In the genomic region with DNA sequence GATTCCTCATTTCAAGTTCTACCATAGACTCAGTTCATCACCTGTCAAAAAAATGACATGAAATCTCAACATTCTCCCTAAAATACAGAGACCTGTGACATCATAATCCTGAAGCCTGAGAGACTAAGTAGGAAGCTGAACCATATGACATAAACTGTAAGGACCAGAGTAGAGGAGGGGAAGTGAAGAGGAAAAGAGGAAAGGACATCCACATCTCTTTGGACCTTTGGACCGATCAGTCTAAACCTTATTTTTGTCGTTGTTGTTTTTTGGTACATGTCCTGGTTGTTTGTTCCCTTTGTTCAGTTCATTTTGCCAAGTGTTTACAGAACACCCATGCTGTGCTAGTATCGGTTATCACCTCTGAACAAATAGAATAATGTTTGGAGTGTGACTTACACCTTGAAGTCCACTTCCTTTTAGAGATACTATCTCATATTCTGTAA, we compare ENCODE assay signal across 1 cellular context.
TF ChIP-seq lines count a peak whose summit lies in the region.

No MANE protein-coding gene starts in this region.

TF ChIP-seq in HepG2, 621 proteins besides CTCF, POLR2A, EP300 and RAD21 (continued from another document and continues in another):
- TF ChIP-seq, protein P1, sequence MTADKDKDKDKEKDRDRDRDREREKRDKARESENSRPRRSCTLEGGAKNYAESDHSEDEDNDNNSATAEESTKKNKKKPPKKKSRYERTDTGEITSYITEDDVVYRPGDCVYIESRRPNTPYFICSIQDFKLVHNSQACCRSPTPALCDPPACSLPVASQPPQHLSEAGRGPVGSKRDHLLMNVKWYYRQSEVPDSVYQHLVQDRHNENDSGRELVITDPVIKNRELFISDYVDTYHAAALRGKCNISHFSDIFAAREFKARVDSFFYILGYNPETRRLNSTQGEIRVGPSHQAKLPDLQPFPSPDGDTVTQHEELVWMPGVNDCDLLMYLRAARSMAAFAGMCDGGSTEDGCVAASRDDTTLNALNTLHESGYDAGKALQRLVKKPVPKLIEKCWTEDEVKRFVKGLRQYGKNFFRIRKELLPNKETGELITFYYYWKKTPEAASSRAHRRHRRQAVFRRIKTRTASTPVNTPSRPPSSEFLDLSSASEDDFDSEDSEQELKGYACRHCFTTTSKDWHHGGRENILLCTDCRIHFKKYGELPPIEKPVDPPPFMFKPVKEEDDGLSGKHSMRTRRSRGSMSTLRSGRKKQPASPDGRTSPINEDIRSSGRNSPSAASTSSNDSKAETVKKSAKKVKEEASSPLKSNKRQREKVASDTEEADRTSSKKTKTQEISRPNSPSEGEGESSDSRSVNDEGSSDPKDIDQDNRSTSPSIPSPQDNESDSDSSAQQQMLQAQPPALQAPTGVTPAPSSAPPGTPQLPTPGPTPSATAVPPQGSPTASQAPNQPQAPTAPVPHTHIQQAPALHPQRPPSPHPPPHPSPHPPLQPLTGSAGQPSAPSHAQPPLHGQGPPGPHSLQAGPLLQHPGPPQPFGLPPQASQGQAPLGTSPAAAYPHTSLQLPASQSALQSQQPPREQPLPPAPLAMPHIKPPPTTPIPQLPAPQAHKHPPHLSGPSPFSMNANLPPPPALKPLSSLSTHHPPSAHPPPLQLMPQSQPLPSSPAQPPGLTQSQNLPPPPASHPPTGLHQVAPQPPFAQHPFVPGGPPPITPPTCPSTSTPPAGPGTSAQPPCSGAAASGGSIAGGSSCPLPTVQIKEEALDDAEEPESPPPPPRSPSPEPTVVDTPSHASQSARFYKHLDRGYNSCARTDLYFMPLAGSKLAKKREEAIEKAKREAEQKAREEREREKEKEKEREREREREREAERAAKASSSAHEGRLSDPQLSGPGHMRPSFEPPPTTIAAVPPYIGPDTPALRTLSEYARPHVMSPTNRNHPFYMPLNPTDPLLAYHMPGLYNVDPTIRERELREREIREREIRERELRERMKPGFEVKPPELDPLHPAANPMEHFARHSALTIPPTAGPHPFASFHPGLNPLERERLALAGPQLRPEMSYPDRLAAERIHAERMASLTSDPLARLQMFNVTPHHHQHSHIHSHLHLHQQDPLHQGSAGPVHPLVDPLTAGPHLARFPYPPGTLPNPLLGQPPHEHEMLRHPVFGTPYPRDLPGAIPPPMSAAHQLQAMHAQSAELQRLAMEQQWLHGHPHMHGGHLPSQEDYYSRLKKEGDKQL (CRISPR knock-in tag; IDR thresholded peaks at IDR 0.05; ENCODE audit: low read depth) = peak; percentile 88; the same call in 1 of the 2 replicates
- TF ChIP-seq IRF2 (CRISPR knock-in tag; IDR thresholded peaks at IDR 0.05) (peak; percentile 57; the same call in 1 of the 2 replicates), ASH2L (IDR thresholded peaks at IDR 0.05; ENCODE audit: insufficient read length, low read depth, low read length) (no peak), SALL1 (CRISPR knock-in tag; IDR thresholded peaks at IDR 0.05) (peak; percentile 61; the same call in 1 of the 2 replicates), SOX6 (IDR thresholded peaks at IDR 0.05) (no peak), SOX6 (CRISPR knock-in tag; IDR thresholded peaks at IDR 0.05) (peak; percentile 99), ZNF235 (CRISPR knock-in tag; IDR thresholded peaks at IDR 0.05; ENCODE audit: borderline replicate concordance) (no peak), FOXA1 (IDR thresholded peaks at IDR 0.05) (no peak), FOXA1 (CRISPR knock-in tag; IDR thresholded peaks at IDR 0.05) (peak; percentile 76), ZNF331 (CRISPR knock-in tag; IDR thresholded peaks at IDR 0.05) (0 out of 2 replicates have a peak, but pooled peaks have one; percentile 59), KAT8 (CRISPR knock-in tag; IDR thresholded peaks at IDR 0.05) (peak; percentile 54; the same call in 1 of the 2 replicates), NFYC (CRISPR knock-in tag; IDR thresholded peaks at IDR 0.05) (0 out of 2 replicates have a peak, but pooled peaks have one; percentile 14), MEIS1 (CRISPR knock-in tag; IDR thresholded peaks at IDR 0.05; ENCODE audit: borderline replicate concordance) (0 out of 2 replicates have a peak, but pooled peaks have one; percentile 29), NR2F2 (IDR thresholded peaks at IDR 0.05; ENCODE audit: borderline replicate concordance, low read depth) (0 out of 2 replicates have a peak, but pooled peaks have one; percentile 26), MED1 (CRISPR knock-in tag; IDR thresholded peaks at IDR 0.05) (peak; percentile 89), KDM1A (CRISPR knock-in tag; IDR thresholded peaks at IDR 0.05) (peak; percentile 62; the same call in 1 of the 2 replicates), MBD4 (IDR thresholded peaks at IDR 0.05; ENCODE audit: borderline replicate concordance, low read length) (peak; percentile 64; the same call in 1 of the 2 replicates), HNF4A (CRISPR knock-in tag; IDR thresholded peaks at IDR 0.05) (peak; percentile 63), TBX2 (CRISPR knock-in tag; IDR thresholded peaks at IDR 0.05; ENCODE audit: borderline replicate concordance) (peak; percentile 94), ZMYM4 (CRISPR knock-in tag; IDR thresholded peaks at IDR 0.05) (0 out of 2 replicates have a peak, but pooled peaks have one; percentile 22), FOXK1 (CRISPR knock-in tag; IDR thresholded peaks at IDR 0.05; ENCODE audit: borderline replicate concordance, low read depth) (peak; percentile 50; the same call in 1 of the 2 replicates), HOXD1 (CRISPR knock-in tag; IDR thresholded peaks at IDR 0.05) (0 out of 2 replicates have a peak, but pooled peaks have one; percentile 35), SAP130 (CRISPR knock-in tag; IDR thresholded peaks at IDR 0.05; ENCODE audit: low read depth) (peak; percentile 73), TCF7 (IDR thresholded peaks at IDR 0.05; ENCODE audit: low read depth) (peak; percentile 86), ZNF652 (CRISPR knock-in tag; IDR thresholded peaks at IDR 0.05; ENCODE audit: borderline replicate concordance, low read depth) (peak; percentile 69; the same call in 1 of the 2 replicates)
- TF ChIP-seq, protein P2, sequence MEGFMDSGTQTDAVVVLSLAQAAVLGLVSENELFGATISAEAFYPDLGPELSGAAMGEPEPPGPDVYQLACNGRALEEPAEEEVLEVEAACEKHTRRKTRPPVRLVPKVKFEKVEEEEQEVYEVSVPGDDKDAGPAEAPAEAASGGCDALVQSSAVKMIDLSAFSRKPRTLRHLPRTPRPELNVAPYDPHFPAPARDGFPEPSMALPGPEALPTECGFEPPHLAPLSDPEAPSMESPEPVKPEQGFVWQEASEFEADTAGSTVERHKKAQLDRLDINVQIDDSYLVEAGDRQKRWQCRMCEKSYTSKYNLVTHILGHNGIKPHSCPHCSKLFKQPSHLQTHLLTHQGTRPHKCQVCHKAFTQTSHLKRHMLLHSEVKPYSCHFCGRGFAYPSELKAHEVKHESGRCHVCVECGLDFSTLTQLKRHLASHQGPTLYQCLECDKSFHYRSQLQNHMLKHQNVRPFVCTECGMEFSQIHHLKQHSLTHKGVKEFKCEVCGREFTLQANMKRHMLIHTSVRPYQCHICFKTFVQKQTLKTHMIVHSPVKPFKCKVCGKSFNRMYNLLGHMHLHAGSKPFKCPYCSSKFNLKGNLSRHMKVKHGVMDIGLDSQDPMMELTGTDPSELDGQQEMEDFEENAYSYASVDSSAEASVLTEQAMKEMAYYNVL (CRISPR knock-in tag; IDR thresholded peaks at IDR 0.05; ENCODE audit: borderline replicate concordance) = 0 out of 2 replicates have a peak, but pooled peaks have one; percentile 39
- TF ChIP-seq, protein P3, sequence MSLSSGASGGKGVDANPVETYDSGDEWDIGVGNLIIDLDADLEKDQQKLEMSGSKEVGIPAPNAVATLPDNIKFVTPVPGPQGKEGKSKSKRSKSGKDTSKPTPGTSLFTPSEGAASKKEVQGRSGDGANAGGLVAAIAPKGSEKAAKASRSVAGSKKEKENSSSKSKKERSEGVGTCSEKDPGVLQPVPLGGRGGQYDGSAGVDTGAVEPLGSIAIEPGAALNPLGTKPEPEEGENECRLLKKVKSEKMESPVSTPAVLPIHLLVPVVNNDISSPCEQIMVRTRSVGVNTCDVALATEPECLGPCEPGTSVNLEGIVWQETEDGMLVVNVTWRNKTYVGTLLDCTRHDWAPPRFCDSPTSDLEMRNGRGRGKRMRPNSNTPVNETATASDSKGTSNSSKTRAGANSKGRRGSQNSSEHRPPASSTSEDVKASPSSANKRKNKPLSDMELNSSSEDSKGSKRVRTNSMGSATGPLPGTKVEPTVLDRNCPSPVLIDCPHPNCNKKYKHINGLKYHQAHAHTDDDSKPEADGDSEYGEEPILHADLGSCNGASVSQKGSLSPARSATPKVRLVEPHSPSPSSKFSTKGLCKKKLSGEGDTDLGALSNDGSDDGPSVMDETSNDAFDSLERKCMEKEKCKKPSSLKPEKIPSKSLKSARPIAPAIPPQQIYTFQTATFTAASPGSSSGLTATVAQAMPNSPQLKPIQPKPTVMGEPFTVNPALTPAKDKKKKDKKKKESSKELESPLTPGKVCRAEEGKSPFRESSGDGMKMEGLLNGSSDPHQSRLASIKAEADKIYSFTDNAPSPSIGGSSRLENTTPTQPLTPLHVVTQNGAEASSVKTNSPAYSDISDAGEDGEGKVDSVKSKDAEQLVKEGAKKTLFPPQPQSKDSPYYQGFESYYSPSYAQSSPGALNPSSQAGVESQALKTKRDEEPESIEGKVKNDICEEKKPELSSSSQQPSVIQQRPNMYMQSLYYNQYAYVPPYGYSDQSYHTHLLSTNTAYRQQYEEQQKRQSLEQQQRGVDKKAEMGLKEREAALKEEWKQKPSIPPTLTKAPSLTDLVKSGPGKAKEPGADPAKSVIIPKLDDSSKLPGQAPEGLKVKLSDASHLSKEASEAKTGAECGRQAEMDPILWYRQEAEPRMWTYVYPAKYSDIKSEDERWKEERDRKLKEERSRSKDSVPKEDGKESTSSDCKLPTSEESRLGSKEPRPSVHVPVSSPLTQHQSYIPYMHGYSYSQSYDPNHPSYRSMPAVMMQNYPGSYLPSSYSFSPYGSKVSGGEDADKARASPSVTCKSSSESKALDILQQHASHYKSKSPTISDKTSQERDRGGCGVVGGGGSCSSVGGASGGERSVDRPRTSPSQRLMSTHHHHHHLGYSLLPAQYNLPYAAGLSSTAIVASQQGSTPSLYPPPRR (CRISPR knock-in tag; IDR thresholded peaks at IDR 0.05; ENCODE audit: borderline replicate concordance) = peak; percentile 88
- TF ChIP-seq, protein P4, sequence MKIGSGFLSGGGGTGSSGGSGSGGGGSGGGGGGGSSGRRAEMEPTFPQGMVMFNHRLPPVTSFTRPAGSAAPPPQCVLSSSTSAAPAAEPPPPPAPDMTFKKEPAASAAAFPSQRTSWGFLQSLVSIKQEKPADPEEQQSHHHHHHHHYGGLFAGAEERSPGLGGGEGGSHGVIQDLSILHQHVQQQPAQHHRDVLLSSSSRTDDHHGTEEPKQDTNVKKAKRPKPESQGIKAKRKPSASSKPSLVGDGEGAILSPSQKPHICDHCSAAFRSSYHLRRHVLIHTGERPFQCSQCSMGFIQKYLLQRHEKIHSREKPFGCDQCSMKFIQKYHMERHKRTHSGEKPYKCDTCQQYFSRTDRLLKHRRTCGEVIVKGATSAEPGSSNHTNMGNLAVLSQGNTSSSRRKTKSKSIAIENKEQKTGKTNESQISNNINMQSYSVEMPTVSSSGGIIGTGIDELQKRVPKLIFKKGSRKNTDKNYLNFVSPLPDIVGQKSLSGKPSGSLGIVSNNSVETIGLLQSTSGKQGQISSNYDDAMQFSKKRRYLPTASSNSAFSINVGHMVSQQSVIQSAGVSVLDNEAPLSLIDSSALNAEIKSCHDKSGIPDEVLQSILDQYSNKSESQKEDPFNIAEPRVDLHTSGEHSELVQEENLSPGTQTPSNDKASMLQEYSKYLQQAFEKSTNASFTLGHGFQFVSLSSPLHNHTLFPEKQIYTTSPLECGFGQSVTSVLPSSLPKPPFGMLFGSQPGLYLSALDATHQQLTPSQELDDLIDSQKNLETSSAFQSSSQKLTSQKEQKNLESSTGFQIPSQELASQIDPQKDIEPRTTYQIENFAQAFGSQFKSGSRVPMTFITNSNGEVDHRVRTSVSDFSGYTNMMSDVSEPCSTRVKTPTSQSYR (CRISPR knock-in tag; IDR thresholded peaks at IDR 0.05; ENCODE audit: borderline replicate concordance) = peak; percentile 20; the same call in 1 of the 2 replicates
- TF ChIP-seq, protein P5, sequence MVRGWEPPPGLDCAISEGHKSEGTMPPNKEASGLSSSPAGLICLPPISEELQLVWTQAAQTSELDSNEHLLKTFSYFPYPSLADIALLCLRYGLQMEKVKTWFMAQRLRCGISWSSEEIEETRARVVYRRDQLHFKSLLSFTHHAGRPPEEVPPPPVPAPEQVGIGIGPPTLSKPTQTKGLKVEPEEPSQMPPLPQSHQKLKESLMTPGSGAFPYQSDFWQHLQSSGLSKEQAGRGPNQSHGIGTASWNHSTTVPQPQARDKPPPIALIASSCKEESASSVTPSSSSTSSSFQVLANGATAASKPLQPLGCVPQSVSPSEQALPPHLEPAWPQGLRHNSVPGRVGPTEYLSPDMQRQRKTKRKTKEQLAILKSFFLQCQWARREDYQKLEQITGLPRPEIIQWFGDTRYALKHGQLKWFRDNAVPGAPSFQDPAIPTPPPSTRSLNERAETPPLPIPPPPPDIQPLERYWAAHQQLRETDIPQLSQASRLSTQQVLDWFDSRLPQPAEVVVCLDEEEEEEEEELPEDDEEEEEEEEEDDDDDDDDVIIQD (CRISPR knock-in tag; IDR thresholded peaks at IDR 0.05; ENCODE audit: low read depth) = peak; percentile 85
- TF ChIP-seq, protein P6, sequence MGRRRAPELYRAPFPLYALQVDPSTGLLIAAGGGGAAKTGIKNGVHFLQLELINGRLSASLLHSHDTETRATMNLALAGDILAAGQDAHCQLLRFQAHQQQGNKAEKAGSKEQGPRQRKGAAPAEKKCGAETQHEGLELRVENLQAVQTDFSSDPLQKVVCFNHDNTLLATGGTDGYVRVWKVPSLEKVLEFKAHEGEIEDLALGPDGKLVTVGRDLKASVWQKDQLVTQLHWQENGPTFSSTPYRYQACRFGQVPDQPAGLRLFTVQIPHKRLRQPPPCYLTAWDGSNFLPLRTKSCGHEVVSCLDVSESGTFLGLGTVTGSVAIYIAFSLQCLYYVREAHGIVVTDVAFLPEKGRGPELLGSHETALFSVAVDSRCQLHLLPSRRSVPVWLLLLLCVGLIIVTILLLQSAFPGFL (CRISPR knock-in tag; IDR thresholded peaks at IDR 0.05) = no peak
- TF ChIP-seq, protein P7, sequence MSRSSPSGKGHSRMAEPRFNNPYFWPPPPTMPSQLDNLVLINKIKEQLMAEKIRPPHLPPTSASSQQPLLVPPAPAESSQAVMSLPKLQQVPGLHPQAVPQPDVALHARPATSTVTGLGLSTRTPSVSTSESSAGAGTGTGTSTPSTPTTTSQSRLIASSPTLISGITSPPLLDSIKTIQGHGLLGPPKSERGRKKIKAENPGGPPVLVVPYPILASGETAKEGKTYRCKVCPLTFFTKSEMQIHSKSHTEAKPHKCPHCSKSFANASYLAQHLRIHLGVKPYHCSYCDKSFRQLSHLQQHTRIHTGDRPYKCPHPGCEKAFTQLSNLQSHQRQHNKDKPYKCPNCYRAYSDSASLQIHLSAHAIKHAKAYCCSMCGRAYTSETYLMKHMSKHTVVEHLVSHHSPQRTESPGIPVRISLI (CRISPR knock-in tag; IDR thresholded peaks at IDR 0.05; ENCODE audit: borderline replicate concordance) = no peak
- TF ChIP-seq, protein P8, sequence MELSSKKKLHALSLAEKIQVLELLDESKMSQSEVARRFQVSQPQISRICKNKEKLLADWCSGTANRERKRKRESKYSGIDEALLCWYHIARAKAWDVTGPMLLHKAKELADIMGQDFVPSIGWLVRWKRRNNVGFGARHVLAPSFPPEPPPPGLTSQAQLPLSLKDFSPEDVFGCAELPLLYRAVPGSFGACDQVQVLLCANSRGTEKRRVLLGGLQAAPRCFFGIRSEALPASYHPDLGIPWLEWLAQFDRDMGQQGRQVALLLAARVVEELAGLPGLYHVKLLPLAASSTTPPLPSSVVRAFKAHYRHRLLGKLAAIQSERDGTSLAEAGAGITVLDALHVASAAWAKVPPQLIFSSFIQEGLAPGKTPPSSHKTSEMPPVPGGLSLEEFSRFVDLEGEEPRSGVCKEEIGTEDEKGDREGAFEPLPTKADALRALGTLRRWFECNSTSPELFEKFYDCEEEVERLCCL (CRISPR knock-in tag; IDR thresholded peaks at IDR 0.05; ENCODE audit: borderline replicate concordance) = no peak
- TF ChIP-seq, protein P9, sequence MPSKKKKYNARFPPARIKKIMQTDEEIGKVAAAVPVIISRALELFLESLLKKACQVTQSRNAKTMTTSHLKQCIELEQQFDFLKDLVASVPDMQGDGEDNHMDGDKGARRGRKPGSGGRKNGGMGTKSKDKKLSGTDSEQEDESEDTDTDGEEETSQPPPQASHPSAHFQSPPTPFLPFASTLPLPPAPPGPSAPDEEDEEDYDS (CRISPR knock-in tag; IDR thresholded peaks at IDR 0.05) = no peak
